In genomic region chr12:108312885-108313203, GRCh38 we compare ENCODE assay signal across 10 cellular contexts. TPM values are rescaled to one million over a fixed set of nuclear protein-coding genes. Genes with fewer than 3 reads are reported as not detected.
DNase-seq lines count a peak whose midpoint lies in the region; ATAC-seq and TF ChIP-seq lines count a peak whose summit lies in the region.
"Had no signal": no experiment of that assay in that cellular context is flagged by ENCODE, and none has a peak within 500 bp of the region (broad histone marks: within the 10 kb centered on the region; RNA-seq: fewer than 3 reads in every experiment).

No MANE protein-coding gene starts in this region.

- peaks cover 33% of the 10 kb centered on the region for H3K4me1 Mint-ChIP-seq in activated naive CD4-positive, alpha-beta T cell treated with anti-CD3 and anti-CD28 coated beads, Interleukin-2, amount 50 U/mL, for 24 hours

- H3K27ac ChIP-seq in esophagus muscularis mucosa (replicated peaks in 1 of 4) (peak overlapping the region; percentile 45 to 53 (median 47)), uterus (peak overlapping the region; percentile 63 to 69)

- no peak overlapping the region for H3K27ac Mint-ChIP-seq in activated naive CD4-positive, alpha-beta T cell treated with anti-CD3 and anti-CD28 coated beads, Interleukin-2, amount 50 U/mL, for 24 hours

- no peak for DNase-seq in activated naive CD4-positive, alpha-beta T cell treated with Interleukin-2 at 50 U/mL for 16 hours
- DNase-seq in esophagus muscularis mucosa (ENCODE audit: extremely low spot score) = no peak
- DNase-seq in mucosa of descending colon = no peak
- peak in 1 of 2 donors; percentile 58 for DNase-seq in uterus
- DNase-seq in NCI-H526 (lab: John Stamatoyannopoulos, UW) = no peak
- no peak for DNase-seq in NCI-H2171 treated with DMSO at 0.1 percent for 48 hours (lab: John Stamatoyannopoulos, UW)
- no peak for DNase-seq in T-helper 9 cell
- DNase-seq: cortex of kidney had no signal

- H3K27me3 ChIP-seq in esophagus muscularis mucosa = no peaks in the 10 kb centered on the region
- H3K27me3 ChIP-seq in uterus = no peaks in the 10 kb centered on the region

- intact Hi-C loops in esophagus muscularis mucosa (cut with DNase I) (no loop called here), mucosa of descending colon (cut with DNase I, micrococcal nuclease) (no loop called here), uterus (cut with DNase I; ENCODE audit: low total_unique reads) (no loop called here)

- H3K9me3 ChIP-seq in esophagus muscularis mucosa = no peaks in the 10 kb centered on the region
- no peaks in the 10 kb centered on the region for H3K9me3 ChIP-seq in mucosa of descending colon
- H3K9me3 ChIP-seq in uterus = no peaks in the 10 kb centered on the region

- H3K9me3 Mint-ChIP-seq in activated naive CD4-positive, alpha-beta T cell treated with anti-CD3 and anti-CD28 coated beads, Interleukin-2, amount 50 U/mL, for 24 hours = no peaks in the 10 kb centered on the region

- H3K4me3 ChIP-seq in esophagus muscularis mucosa (no peak overlapping the region), mucosa of descending colon (no peak overlapping the region), uterus (no peak overlapping the region)

- TF ChIP-seq EP300 in esophagus muscularis mucosa (IDR thresholded peaks at IDR 0.05) = no peak

- no peaks in the 10 kb centered on the region for H3K36me3 ChIP-seq in esophagus muscularis mucosa
- H3K36me3 ChIP-seq in mucosa of descending colon (ENCODE audit: low read depth) = no peaks in the 10 kb centered on the region
- no peaks in the 10 kb centered on the region for H3K36me3 ChIP-seq in uterus

- peak overlapping the region; percentile 3 for H3K4me3 Mint-ChIP-seq in activated naive CD4-positive, alpha-beta T cell treated with anti-CD3 and anti-CD28 coated beads, Interleukin-2, amount 50 U/mL, for 24 hours

- 0% methylated on average over 2 of the region's 2 CpGs for WGBS in esophagus muscularis mucosa

- H3K27me3 Mint-ChIP-seq in activated naive CD4-positive, alpha-beta T cell treated with anti-CD3 and anti-CD28 coated beads, Interleukin-2, amount 50 U/mL, for 24 hours = peaks cover 1% of the 10 kb centered on the region

- no peak for TF ChIP-seq POLR2A in esophagus muscularis mucosa (IDR thresholded peaks at IDR 0.05; ENCODE audit: low read depth)
- no peak for TF ChIP-seq POLR2A in uterus (IDR thresholded peaks at IDR 0.05)

- TF ChIP-seq CTCF in esophagus muscularis mucosa (IDR thresholded peaks at IDR 0.05) (no peak), mucosa of descending colon (IDR thresholded peaks at IDR 0.05) (no peak), uterus (IDR thresholded peaks at IDR 0.05) (no peak)

- H3K36me3 Mint-ChIP-seq in activated naive CD4-positive, alpha-beta T cell treated with anti-CD3 and anti-CD28 coated beads, Interleukin-2, amount 50 U/mL, for 24 hours = no peaks in the 10 kb centered on the region

- H3K4me1 ChIP-seq in esophagus muscularis mucosa = peaks cover 24 to 60% (median 53%) of the 10 kb centered on the region in 4 donors
- no peaks in the 10 kb centered on the region for H3K4me1 ChIP-seq in mucosa of descending colon (ENCODE audit: low read depth)
- H3K4me1 ChIP-seq in uterus = peaks cover 0 to 17% of the 10 kb centered on the region in 2 donors

- ATAC-seq in mucosa of descending colon = peak; percentile 20

RNA-seq across cellular contexts. Expression of gene CMKLR1, which starts 26.3 kb away (rescaled TPM):
- total RNA-seq in esophagus muscularis mucosa (10 to 100 TPM; 10.2 to 14.5 (median 12.6) TPM), mucosa of descending colon (10 to 100 TPM in 2 of 3 donors, 1 to 10 TPM in 1; 4.4 to 15.7 (median 10.8) TPM), uterus (10 to 100 TPM in 2 of 4 donors, 1 to 10 TPM in 2; 8.2 to 27.1 (median 11.5) TPM)
- total RNA-seq: SK-MEL-5 had no signal
